Comparison of ENCODE assay signal across 10 cellular contexts in genomic region chr5:151406322-151406947, GRCh38. TPM values are rescaled to one million over a fixed set of nuclear protein-coding genes. Genes with fewer than 3 reads are reported as not detected.
DNase-seq lines count a peak whose midpoint lies in the region; ATAC-seq and TF ChIP-seq lines count a peak whose summit lies in the region.
"Had no signal": no experiment of that assay in that cellular context is flagged by ENCODE, and none has a peak within 500 bp of the region (broad histone marks: within the 10 kb centered on the region; RNA-seq: fewer than 3 reads in every experiment).

No MANE protein-coding gene starts in this region.

- H3K27ac ChIP-seq in HCT116 (ENCODE audit: low read depth, low read length), result no peak overlapping the region

- no peaks in the 10 kb centered on the region for H3K4me1 ChIP-seq in BE2C
- no peaks in the 10 kb centered on the region for H3K4me1 ChIP-seq in HCT116 (ENCODE audit: control insufficient read depth in 1 of 2, insufficient read depth in 2 of 2, low read length in 2 of 2)

- TF ChIP-seq CTCF in BE2C (IDR thresholded peaks at IDR 0.05; ENCODE audit: low read depth, low read length) (peak; percentile 66), HCT116 (IDR thresholded peaks at IDR 0.05 in 2 of 3, conservative IDR thresholded peaks at IDR 0.05 in 1 of 3; ENCODE audit: borderline replicate concordance in 1 of 3, insufficient read depth in 1 of 3, low read depth in 2 of 3, low read length in 2 of 3) (peak in 2 of 3 experiments; percentile 75 to 83; a peak in 4 of 6 replicates)

- H3K27me3 ChIP-seq in BE2C, result no peaks in the 10 kb centered on the region
- 0 out of 2 replicates have a peak, but pooled peaks cover 3% of the 10 kb centered on the region for H3K27me3 ChIP-seq in HCT116 (ENCODE audit: insufficient read depth, low read length)

- intact Hi-C loops in HCT116 (cut with micrococcal nuclease), result no loop called here

- H3K9ac ChIP-seq in HCT116 (ENCODE audit: low read length), result no peak overlapping the region

- peak overlapping the region; percentile 50 for H2AFZ ChIP-seq in HCT116 (ENCODE audit: low read depth, low read length, poor library complexity, severe bottlenecking)

- H3K36me3 ChIP-seq in BE2C (no peaks in the 10 kb centered on the region), HCT116 (ENCODE audit: control insufficient read depth in 1 of 2, insufficient read depth in 2 of 2, low read length in 2 of 2) (no peaks in the 10 kb centered on the region)

- H3K9me3 ChIP-seq in BE2C (no peaks in the 10 kb centered on the region), HCT116 (ENCODE audit: control insufficient read depth in 1 of 2, insufficient read depth in 1 of 2, low read depth in 1 of 2, low read length in 2 of 2) (peaks cover 0 to under 1% of the 10 kb centered on the region in 2 experiments; a peak in 1 of 4 replicates)

- POLR2A ChIA-PET in HCT116 (lab: Charles Lee), result no interaction called here

- no peaks in the 10 kb centered on the region for H3K79me2 ChIP-seq in HCT116 (ENCODE audit: insufficient read depth, low read length)

- no peak for DNase-seq in BE2C
- DNase-seq in HCT116 (ENCODE audit: low read depth, low spot score), result peak; percentile 26
- peak; percentile 17 for DNase-seq in iris pigment epithelial cell (ENCODE audit: low read depth)
- no peak for DNase-seq in activated CD4-positive, alpha-beta T cell treated with anti-CD3 and anti-CD28 coated beads, Interleukin-2, amount 50 U/mL, for 4 hours
- DNase-seq in NCI-H1092 (lab: John Stamatoyannopoulos, UW), result no peak
- DNase-seq in GM03348 (ENCODE audit: low spot score), result no peak
- DNase-seq: NCI-H1092 treated with DMSO at 0.1 percent for 48 hours had no signal

- TF ChIP-seq RAD21 in HCT116 (IDR thresholded peaks at IDR 0.05; ENCODE audit: low read depth), result 0 out of 2 replicates have a peak, but pooled peaks have one; percentile 5

- no peaks in the 10 kb centered on the region for H3K9me2 ChIP-seq in HCT116 (ENCODE audit: insufficient read depth)

- RAD21 ChIA-PET in HCT116 (lab: Charles Lee; ENCODE audit: low non-redundant PET in 1 of 2, low total read pairs in 2 of 2, uncharacterized antibody in 2 of 2, unreplicated experiment in 2 of 2), result no interaction called here

- BruUV-seq in HCT116 (replicated peaks; lab: Mats Ljungman, UMichigan), result no TSS peak

- ATAC-seq in HCT116 (peak; percentile 84), SK-N-SH treated with all-trans-retinoic acid at 6 μM for 48 hours (peak; percentile 67; the same call in 2 of the 3 replicates), HG03135 (IDR thresholded peaks at IDR 0.05; ENCODE audit: unreplicated experiment) (no peak)
- ATAC-seq: activated T-helper 17 cell treated with anti-CD3 and anti-CD28 coated beads, Interleukin-2, amount 50 U/mL, for 72 hours had no signal

- H3K4me3 ChIP-seq in BE2C (ENCODE audit: low read depth, low read length) (no peak overlapping the region), HCT116 (replicated peaks in 1 of 2; ENCODE audit: low read depth in 1 of 2, low read length in 2 of 2) (no peak overlapping the region)

- no peak for TF ChIP-seq POLR2A in HCT116 (IDR thresholded peaks at IDR 0.05; ENCODE audit: borderline replicate concordance, extremely low read depth, insufficient read depth, insufficient read length)

- CTCF ChIA-PET in HCT116 (lab: Charles Lee), result interaction anchor here (1.1 kb wide), 1 partner anchor 9 kb away, joined by 3 read pairs; no protein-coding TSS in a partner anchor

- H3K4me2 ChIP-seq in HCT116 (ENCODE audit: low read length), result no peak overlapping the region

- H4K20me1 ChIP-seq in HCT116 (ENCODE audit: insufficient read depth), result no peaks in the 10 kb centered on the region

TF ChIP-seq in HCT116, 20 proteins besides CTCF, POLR2A, EP300 and RAD21 (continues in another document):
- no peak for TF ChIP-seq SIN3A (IDR thresholded peaks at IDR 0.05; ENCODE audit: low read depth)
- no peak for TF ChIP-seq CEBPB (IDR thresholded peaks at IDR 0.05; ENCODE audit: low read depth)
- no peak for TF ChIP-seq EZH2phosphoT487 (IDR thresholded peaks at IDR 0.05; ENCODE audit: borderline replicate concordance)
- no peak for TF ChIP-seq ELF1 (IDR thresholded peaks at IDR 0.05; ENCODE audit: borderline replicate concordance, low read depth)
- TF ChIP-seq FOSL1 (IDR thresholded peaks at IDR 0.05; ENCODE audit: low read depth), result no peak
- TF ChIP-seq CBX3 (IDR thresholded peaks at IDR 0.05; ENCODE audit: low read depth), result no peak
- no peak for TF ChIP-seq ZNF274 (IDR thresholded peaks at IDR 0.05; ENCODE audit: low read depth, low read length)
- no peak for TF ChIP-seq YY1 (IDR thresholded peaks at IDR 0.05; ENCODE audit: extremely low read depth, insufficient replicate concordance, low read depth, low read length)
- no peak for TF ChIP-seq SRF (IDR thresholded peaks at IDR 0.05; ENCODE audit: low read depth)
- no peak for TF ChIP-seq ATF3 (IDR thresholded peaks at IDR 0.05)
- no peak for TF ChIP-seq TCF7L2 (IDR thresholded peaks at IDR 0.05; ENCODE audit: borderline replicate concordance, extremely low read depth, insufficient read depth, insufficient read length)

TF ChIP-seq in SK-N-SH treated with all-trans-retinoic acid at 6 μM for 48 hours, 23 proteins besides CTCF, POLR2A, EP300 and RAD21:
- TF ChIP-seq PPARA (CRISPR knock-in tag; IDR thresholded peaks at IDR 0.05; ENCODE audit: borderline replicate concordance) (no peak), RARB (CRISPR knock-in tag; IDR thresholded peaks at IDR 0.05) (no peak), TSHZ2 (CRISPR knock-in tag; IDR thresholded peaks at IDR 0.05) (no peak), TCF4 (CRISPR knock-in tag; IDR thresholded peaks at IDR 0.05; ENCODE audit: borderline replicate concordance) (no peak), ZNF565 (CRISPR knock-in tag; conservative IDR thresholded peaks at IDR 0.05; ENCODE audit: low read depth) (no peak), ZC3H10 (CRISPR knock-in tag; IDR thresholded peaks at IDR 0.05) (no peak), ARNTL (CRISPR knock-in tag; IDR thresholded peaks at IDR 0.05; ENCODE audit: borderline replicate concordance, low read depth) (no peak), SNAI2 (CRISPR knock-in tag; IDR thresholded peaks at IDR 0.05) (no peak), ISL1 (CRISPR knock-in tag; IDR thresholded peaks at IDR 0.05) (no peak), PATZ1 (CRISPR knock-in tag; IDR thresholded peaks at IDR 0.05; ENCODE audit: borderline replicate concordance) (no peak), CSDC2 (CRISPR knock-in tag; IDR thresholded peaks at IDR 0.05) (no peak), BACH2 (CRISPR knock-in tag; IDR thresholded peaks at IDR 0.05; ENCODE audit: borderline replicate concordance) (no peak)

RNA-seq across cellular contexts. Expression of gene SLC36A1, which starts 41.0 kb away (rescaled TPM):
- polyA plus RNA-seq in BE2C (2012; ENCODE audit: insufficient read depth, insufficient read length, low read depth), result 9.6 TPM
- total RNA-seq in HCT116 (2021; ENCODE audit: unreplicated experiment), result 7.4 TPM
- polyA plus RNA-seq in HCT116 (2012), result 2.5 and 2.8 TPM in 2 replicates

RNA-seq across cellular contexts. Expression of gene SLC36A2, which starts 59.1 kb away (rescaled TPM):
- not detected for polyA plus RNA-seq in BE2C (2012; ENCODE audit: insufficient read depth, insufficient read length, low read depth)
- total RNA-seq in HCT116 (2021; ENCODE audit: unreplicated experiment), result not detected
- polyA plus RNA-seq in HCT116 (2012), result 0.01 TPM in 1 of 2 replicates, not detected in the other
- total RNA-seq: activated T-helper 17 cell treated with anti-CD3 and anti-CD28 coated beads, Interleukin-2, amount 50 U/mL, for 72 hours had no signal

Comparison
In these comparisons a context has a peak if more than half of its experiments do, and no peak if none do; other contexts are left out.
1. DNase-seq: peak in HCT116 (single experiment) and iris pigment epithelial cell (single experiment); none in BE2C (single experiment), activated CD4-positive, alpha-beta T cell treated with anti-CD3 and anti-CD28 coated beads, Interleukin-2, amount 50 U/mL, for 4 hours (0 of 2), NCI-H1092 (single experiment) and GM03348 (single experiment).